ENCODE assay signal across 16 cellular contexts in the genomic region with DNA sequence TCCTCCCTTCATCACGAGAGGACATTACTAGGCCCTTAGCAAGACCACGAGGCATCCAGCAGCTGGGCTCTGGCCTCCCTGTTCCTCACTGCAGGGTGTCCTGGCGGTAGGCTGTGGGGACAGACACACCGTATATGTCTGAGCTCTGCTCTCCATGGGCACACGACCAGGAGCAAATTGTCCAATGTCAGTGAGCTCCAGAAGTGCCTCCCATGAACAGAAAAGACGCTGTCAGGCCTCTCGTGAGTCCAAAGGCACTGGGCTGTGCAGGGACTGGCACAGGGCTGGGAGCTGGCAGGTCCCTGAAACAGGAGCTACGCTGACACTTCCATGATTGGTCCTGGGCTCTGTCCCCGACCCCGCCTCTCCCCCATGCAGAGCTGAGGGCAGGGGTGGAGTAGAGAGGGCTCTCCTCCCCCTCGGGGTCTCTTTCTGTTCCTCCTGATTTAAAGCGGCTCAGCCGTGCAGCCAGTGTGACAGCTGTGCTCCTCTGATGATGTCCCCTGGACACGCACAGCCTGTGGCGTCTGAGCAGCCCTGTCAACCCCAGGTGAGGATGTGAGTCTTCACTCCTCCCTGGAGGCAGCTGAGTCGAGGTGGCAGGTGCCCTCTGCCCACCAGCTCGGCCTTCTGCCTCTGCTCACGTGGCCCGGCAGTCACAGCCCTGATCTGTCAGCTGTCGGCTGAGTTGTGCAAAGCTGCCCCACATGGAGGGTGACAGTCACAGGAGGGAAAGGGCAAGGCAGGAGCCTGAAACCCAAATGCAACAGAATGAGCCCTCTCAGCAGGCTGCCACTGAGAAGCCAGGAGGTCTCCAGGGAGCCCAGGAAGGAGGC. TPM values are rescaled to one million over a fixed set of nuclear protein-coding genes. Genes with fewer than 3 reads are reported as not detected.
A peak's percentile ranks its signal among the peaks of the same experiment; 100 is the strongest.
DNase-seq lines count a peak whose midpoint lies in the region; ATAC-seq and TF ChIP-seq lines count a peak whose summit lies in the region.
"Had no signal": no experiment of that assay in that cellular context is flagged by ENCODE, and none has a peak within 500 bp of the region (broad histone marks: within the 10 kb centered on the region; RNA-seq: fewer than 3 reads in every experiment).

No MANE protein-coding gene starts in this region.

- intact Hi-C loops in right cardiac atrium (cut with DNase I) (no loop called here), spleen (cut with DNase I; ENCODE audit: low total_unique reads) (no loop called here)

- H3K9me3 ChIP-seq in right cardiac atrium (ENCODE audit: control insufficient read depth, low read length) (no peaks in the 10 kb centered on the region), spleen (no peaks in the 10 kb centered on the region)
- H3K9me3 ChIP-seq: left lung had no signal

- DNase-seq in activated CD8-positive, alpha-beta memory T cell treated with anti-CD3 and anti-CD28 coated beads for 24 hours: peak; percentile 57
- no peak for DNase-seq in activated CD8-positive, alpha-beta memory T cell treated with anti-CD3 and anti-CD28 coated beads, Interleukin-2, amount 10 ng/mL, durations not matched to agents 7 days and 5 days
- peak; percentile 72 for DNase-seq in NCI-H2171 treated with DMSO at 0.1 percent for 48 hours (lab: John Stamatoyannopoulos, UW)
- peak in 2 of 3 donors; percentile 35 to 67 for DNase-seq in right cardiac atrium
- DNase-seq in spleen: peak; percentile 86
- no peak for DNase-seq in occipital lobe (lab: John Stamatoyannopoulos, UW)
- no peak for DNase-seq in D341Med (ENCODE audit: low spot score)
- DNase-seq: NCI-H1092; NCI-H526; stimulated activated CD4-positive, alpha-beta T cell treated with anti-CD3 and anti-CD28 coated beads, Interleukin-12 subunit alpha, Interleukin-12 subunit beta, amount 100 ng/mL, for 4 hours had no signal

- H3K27ac Mint-ChIP-seq in activated CD8-positive, alpha-beta memory T cell treated with anti-CD3 and anti-CD28 coated beads, Interleukin-2, amount 10 ng/mL, durations not matched to agents 7 days and 5 days: no peak overlapping the region

- CTCF ChIA-PET in activated CD8-positive, alpha-beta memory T cell treated with anti-CD3 and anti-CD28 coated beads, Interleukin-2, amount 10 ng/mL, durations not matched to agents 7 days and 5 days (lab: Charles Lee): interaction anchor here (0.6 kb wide), 1 partner anchor 260 kb away, joined by 3 read pairs; no protein-coding TSS in a partner anchor

- no peaks in the 10 kb centered on the region for H3K4me1 ChIP-seq in right cardiac atrium (ENCODE audit: control insufficient read depth, insufficient read depth, low read length)
- peaks cover 0 to 26% (median 13%) of the 10 kb centered on the region in 6 donors for H3K4me1 ChIP-seq in spleen

- H3K27ac ChIP-seq in right cardiac atrium (ENCODE audit: low read length): no peak overlapping the region
- peak overlapping the region in 6 of 8 donors; percentile 1 to 80 (median 70) for H3K27ac ChIP-seq in spleen

- no peaks in the 10 kb centered on the region for H3K36me3 ChIP-seq in spleen
- H3K36me3 ChIP-seq: left lung had no signal

- TF ChIP-seq CTCF in spleen (IDR thresholded peaks at IDR 0.05 in 8 of 11, conservative IDR thresholded peaks at IDR 0.05 in 3 of 11): no peak

- H3K27me3 ChIP-seq in right cardiac atrium (ENCODE audit: control insufficient read depth, insufficient read depth): no peaks in the 10 kb centered on the region
- no peaks in the 10 kb centered on the region for H3K27me3 ChIP-seq in spleen (replicated peaks in 1 of 7)
- H3K27me3 ChIP-seq: left lung had no signal

- no peak overlapping the region for H3K4me3 ChIP-seq in right cardiac atrium (ENCODE audit: low read length)
- peak overlapping the region in 1 of 8 donors; percentile 7 for H3K4me3 ChIP-seq in spleen
- H3K4me3 ChIP-seq: left lung had no signal

- no peaks in the 10 kb centered on the region for H3K27me3 Mint-ChIP-seq in activated CD8-positive, alpha-beta memory T cell treated with anti-CD3 and anti-CD28 coated beads, Interleukin-2, amount 10 ng/mL, durations not matched to agents 7 days and 5 days

- no peaks in the 10 kb centered on the region for H3K9me3 Mint-ChIP-seq in activated CD8-positive, alpha-beta memory T cell treated with anti-CD3 and anti-CD28 coated beads, Interleukin-2, amount 10 ng/mL, durations not matched to agents 7 days and 5 days (ENCODE audit: low read depth)

- TF ChIP-seq POLR2A in spleen (IDR thresholded peaks at IDR 0.05): no peak

- peaks cover 13% of the 10 kb centered on the region for H3K4me1 Mint-ChIP-seq in activated CD8-positive, alpha-beta memory T cell treated with anti-CD3 and anti-CD28 coated beads, Interleukin-2, amount 10 ng/mL, durations not matched to agents 7 days and 5 days

- no peaks in the 10 kb centered on the region for H3K36me3 Mint-ChIP-seq in activated CD8-positive, alpha-beta memory T cell treated with anti-CD3 and anti-CD28 coated beads, Interleukin-2, amount 10 ng/mL, durations not matched to agents 7 days and 5 days

- 60% methylated on average over 20 of the region's 20 CpGs for WGBS in right cardiac atrium
- WGBS in spleen, 5 donors: 41 to 67% (median 51%) methylated on average over 7 to 20 of the region's 20 CpGs

- no peak for ATAC-seq in activated CD8-positive, alpha-beta memory T cell treated with anti-CD3 and anti-CD28 coated beads, Interleukin-2, amount 10 ng/mL, durations not matched to agents 7 days and 5 days
- ATAC-seq in right cardiac atrium (peak; percentile 58 to 75), GM18870 (IDR thresholded peaks at IDR 0.05; ENCODE audit: unreplicated experiment) (no peak)
- ATAC-seq: left lung had no signal

- H3K4me3 Mint-ChIP-seq in activated CD8-positive, alpha-beta memory T cell treated with anti-CD3 and anti-CD28 coated beads, Interleukin-2, amount 10 ng/mL, durations not matched to agents 7 days and 5 days: no peak overlapping the region

RNA-seq across cellular contexts. Expression of gene ANTXRL, which starts 13.0 kb away (rescaled TPM):
- total RNA-seq in activated CD8-positive, alpha-beta memory T cell treated with anti-CD3 and anti-CD28 coated beads, Interleukin-2, amount 10 ng/mL, durations not matched to agents 7 days and 5 days: not detected
- total RNA-seq in right cardiac atrium: under 1 TPM in 1 of 4 donors, not detected in 3; 0.51 TPM
- polyA plus RNA-seq in right cardiac atrium: 0.68 TPM
- 1 to 10 TPM in 1 of 7 donors, under 1 TPM in 4, not detected in 2; 0.20 to 1.1 (median 0.42) TPM for total RNA-seq in spleen
- under 1 TPM in 2 of 3 donors, not detected in 1; 0.03 to 0.42 TPM for polyA plus RNA-seq in spleen
- not detected for total RNA-seq in occipital lobe
- total RNA-seq: endothelial cell of umbilical vein, left lung, urinary bladder had no signal
- polyA plus RNA-seq: AG04450, endothelial cell of umbilical vein, neural cell had no signal

Comparison
In these comparisons a context has a peak if more than half of its experiments do, and no peak if none do; other contexts are left out.
1. DNase-seq: peak in activated CD8-positive, alpha-beta memory T cell treated with anti-CD3 and anti-CD28 coated beads for 24 hours (single experiment), NCI-H2171 treated with DMSO at 0.1 percent for 48 hours (single experiment), right cardiac atrium (2 of 3) and spleen (single experiment); none in activated CD8-positive, alpha-beta memory T cell treated with anti-CD3 and anti-CD28 coated beads, Interleukin-2, amount 10 ng/mL, durations not matched to agents 7 days and 5 days (single experiment), occipital lobe (single experiment) and D341Med (single experiment).
2. ATAC-seq: peak in right cardiac atrium (2 of 2); none in activated CD8-positive, alpha-beta memory T cell treated with anti-CD3 and anti-CD28 coated beads, Interleukin-2, amount 10 ng/mL, durations not matched to agents 7 days and 5 days (single experiment) and GM18870 (single experiment).